ENCODE assay signal across 1 cellular context in genomic region chr1:2297246-2298011, GRCh38.
TF ChIP-seq lines count a peak whose summit lies in the region.

No MANE protein-coding gene starts in this region.

TF ChIP-seq in HepG2, 621 proteins besides CTCF, POLR2A, EP300 and RAD21 (continued from another document):
- TF ChIP-seq NONO (IDR thresholded peaks at IDR 0.05), result no peak
- TF ChIP-seq NONO (CRISPR knock-in tag; conservative IDR thresholded peaks at IDR 0.05), result 0 out of 2 replicates have a peak, but pooled peaks have one; percentile 34
- TF ChIP-seq AGO2 (optimal IDR thresholded peaks at IDR 0.05; ENCODE audit: low read depth, low read length), result peak; percentile 75
- TF ChIP-seq STAT5B (CRISPR knock-in tag; IDR thresholded peaks at IDR 0.05), result no peak
